ENCODE assay signal across 8 cellular contexts in genomic region chr5:53560028-53560427, GRCh38. TPM values are rescaled to one million over a fixed set of nuclear protein-coding genes. Genes with fewer than 3 reads are reported as not detected.
A peak's percentile ranks its signal among the peaks of the same experiment; 100 is the strongest.
DNase-seq lines count a peak whose midpoint lies in the region; ATAC-seq and TF ChIP-seq lines count a peak whose summit lies in the region.

No MANE protein-coding gene starts in this region.

- H3K4me1 ChIP-seq in OCI-LY1 (ENCODE audit: insufficient read depth, low read length, severe bottlenecking): peaks cover 22% of the 10 kb centered on the region

- peak overlapping the region; percentile 98 for H3K27ac Mint-ChIP-seq in osteocyte (ENCODE audit: unreplicated experiment)

- peak overlapping the region; percentile 99 for H3K4me3 Mint-ChIP-seq in osteocyte (ENCODE audit: unreplicated experiment)

- peaks cover 5% of the 10 kb centered on the region for H3K9me3 ChIP-seq in OCI-LY1 (ENCODE audit: low read length)

- H3K4me3 ChIP-seq in OCI-LY1 (ENCODE audit: low read depth, low read length, poor library complexity, severe bottlenecking) (peak overlapping the region; percentile 92), epithelial cell of esophagus (ENCODE audit: low read length) (peak overlapping the region; percentile 90)

- peaks cover 4% of the 10 kb centered on the region for H3K9me3 Mint-ChIP-seq in osteocyte (ENCODE audit: unreplicated experiment)

- TF ChIP-seq CTCF in OCI-LY1 (IDR thresholded peaks at IDR 0.05; ENCODE audit: low read length): no peak
- no peak for TF ChIP-seq CTCF in epithelial cell of esophagus (IDR thresholded peaks at IDR 0.05; ENCODE audit: insufficient read depth, low read depth, low read length, missing control alignments)
- TF ChIP-seq CTCF in osteocyte (IDR thresholded peaks at IDR 0.05): no peak

- H3K9ac ChIP-seq in OCI-LY1 (ENCODE audit: low read length): peak overlapping the region; percentile 93

- no peaks in the 10 kb centered on the region for H4K20me1 ChIP-seq in OCI-LY1 (ENCODE audit: insufficient read depth, low read length)

- H3K4me1 Mint-ChIP-seq in osteocyte (ENCODE audit: unreplicated experiment): peaks cover 20% of the 10 kb centered on the region

- peak overlapping the region; percentile 99 for H2AFZ ChIP-seq in OCI-LY1 (ENCODE audit: low read length)

- H3K27me3 Mint-ChIP-seq in osteocyte (ENCODE audit: unreplicated experiment): peaks cover 14% of the 10 kb centered on the region

- H3K36me3 Mint-ChIP-seq in osteocyte (ENCODE audit: unreplicated experiment): peaks cover 4% of the 10 kb centered on the region

- peak overlapping the region; percentile 69 for H3K27ac ChIP-seq in OCI-LY1 (ENCODE audit: low read depth, low read length, poor library complexity, severe bottlenecking)

- H3K4me2 ChIP-seq in OCI-LY1 (ENCODE audit: low read length): peak overlapping the region; percentile 92

- H3K9me2 ChIP-seq in OCI-LY1 (ENCODE audit: low read depth, low read length): no peaks in the 10 kb centered on the region

- no peaks in the 10 kb centered on the region; the same call in 1 of the 2 replicates for H3K36me3 ChIP-seq in OCI-LY1 (ENCODE audit: insufficient read depth, low read length)

- DNase-seq in ELR (ENCODE audit: low read depth) (peak; percentile 17), epithelial cell of esophagus (ENCODE audit: low read depth) (no peak), osteocyte (ENCODE audit: extremely low spot score, unreplicated experiment) (no peak)

- H3F3A ChIP-seq in OCI-LY1 (ENCODE audit: insufficient read depth, low read length): no peaks in the 10 kb centered on the region

- ATAC-seq in GM21825 (IDR thresholded peaks at IDR 0.05; ENCODE audit: unreplicated experiment): peak; percentile 7
- ATAC-seq in HG02571 (IDR thresholded peaks at IDR 0.05; ENCODE audit: unreplicated experiment): no peak
- no peak for ATAC-seq in esophagus mucosa
- no peak for ATAC-seq in HG03457 (IDR thresholded peaks at IDR 0.05; ENCODE audit: unreplicated experiment)

- H3K27me3 ChIP-seq in OCI-LY1 (ENCODE audit: insufficient read depth, low read length): no peaks in the 10 kb centered on the region

- H3K79me2 ChIP-seq in OCI-LY1 (ENCODE audit: insufficient read depth, low read length): peaks cover 29% of the 10 kb centered on the region

RNA-seq across cellular contexts. Expression of gene NDUFS4, which starts 0.4 kb away (rescaled TPM):
- total RNA-seq in osteocyte (74.3 TPM in 2 replicates), esophagus mucosa (70.8 TPM)
